In the genomic region with DNA sequence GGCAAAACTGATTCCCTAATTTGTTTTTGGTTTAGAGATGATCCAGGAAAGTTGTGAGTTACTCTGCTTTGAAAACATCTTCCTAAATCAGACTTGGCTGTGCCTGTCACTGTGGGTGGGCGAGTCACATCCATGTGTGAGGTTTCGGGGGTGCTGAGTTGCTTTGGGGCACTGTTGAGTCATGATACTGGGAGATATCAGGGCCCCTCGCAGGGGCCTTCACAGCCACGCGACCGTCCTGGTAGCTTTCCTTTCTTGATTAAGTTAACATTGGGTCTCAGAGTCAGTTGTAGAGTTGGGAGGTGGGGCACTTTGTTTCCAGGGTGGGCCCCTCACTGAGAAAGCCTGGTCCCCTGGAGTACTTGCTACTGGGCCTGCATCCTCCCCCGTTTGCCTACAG, we compare ENCODE assay signal across 9 cellular contexts. TPM values are rescaled to one million over a fixed set of nuclear protein-coding genes. Genes with fewer than 3 reads are reported as not detected.
A peak's percentile ranks its signal among the peaks of the same experiment; 100 is the strongest.
DNase-seq lines count a peak whose midpoint lies in the region; ATAC-seq and TF ChIP-seq lines count a peak whose summit lies in the region.
"Had no signal": no experiment of that assay in that cellular context is flagged by ENCODE, and none has a peak within 500 bp of the region (broad histone marks: within the 10 kb centered on the region; RNA-seq: fewer than 3 reads in every experiment).

No MANE protein-coding gene starts in this region.

- peaks cover 0 to 64% of the 10 kb centered on the region in 2 donors for H3K36me3 Mint-ChIP-seq in activated naive CD4-positive, alpha-beta T cell treated with anti-CD3 and anti-CD28 coated beads, Interleukin-2, amount 50 U/mL, for 72 hours

- POLR2A ChIA-PET in AG04450 (lab: Yijun Ruan, JAX): no interaction called here

- DNase-seq in AG04450 (ENCODE audit: low read depth, low spot score) (no peak), OCI-M1 (lab: John Stamatoyannopoulos, UW) (peak; percentile 51), HuH-7.5 (ENCODE audit: low spot score) (no peak), NCI-H2227 (lab: John Stamatoyannopoulos, UW; ENCODE audit: unreplicated experiment) (no peak), NCI-H1417 treated with DMSO at 0.1 percent for 48 hours (lab: John Stamatoyannopoulos, UW) (no peak), GF-D8 (lab: John Stamatoyannopoulos, UW) (no peak)
- DNase-seq in activated naive CD4-positive, alpha-beta T cell treated with anti-CD3 and anti-CD28 coated beads, Interleukin-2, amount 50 U/mL, for 72 hours (ENCODE audit: low spot score in 2 of 2): peak in 1 of 2 donors; percentile 64
- DNase-seq in stimulated activated CD4-positive, alpha-beta T cell treated with anti-CD3 and anti-CD28 coated beads, Interleukin-12 subunit alpha, Interleukin-12 subunit beta, amount 100 ng/mL, for 4 hours: peak; percentile 46

- CTCF ChIA-PET in AG04450 (lab: Charles Lee): interaction anchor here (1.2 to 1.6 kb wide), 4 partner anchors 8 to 27 kb away, joined by 3 to 6 read pairs (median 4); no protein-coding TSS in a partner anchor

- H3K27me3 ChIP-seq in AG04450 (ENCODE audit: control insufficient read depth, insufficient read depth, low read length): no peaks in the 10 kb centered on the region
- H3K27me3 ChIP-seq: BLaER1 had no signal

- H3K27ac ChIP-seq in AG04450 (ENCODE audit: low read depth, low read length): peak overlapping the region; percentile 47
- H3K27ac ChIP-seq: BLaER1 had no signal

- peaks cover 0 to 9% of the 10 kb centered on the region in 2 donors for H3K9me3 Mint-ChIP-seq in activated naive CD4-positive, alpha-beta T cell treated with anti-CD3 and anti-CD28 coated beads, Interleukin-2, amount 50 U/mL, for 72 hours

- no peaks in the 10 kb centered on the region; the same call in 1 of the 2 replicates for H3K9me3 ChIP-seq in AG04450 (ENCODE audit: control insufficient read depth, insufficient read depth, low read length)
- H3K9me3 ChIP-seq: BLaER1 had no signal

- H3K27ac Mint-ChIP-seq in activated naive CD4-positive, alpha-beta T cell treated with anti-CD3 and anti-CD28 coated beads, Interleukin-2, amount 50 U/mL, for 72 hours: peak overlapping the region; percentile 73 to 90

- TF ChIP-seq CTCF in AG04450 (IDR thresholded peaks at IDR 0.05; ENCODE audit: low read depth, low read length): no peak

- peak; percentile 85 to 87 for ATAC-seq in activated naive CD4-positive, alpha-beta T cell treated with anti-CD3 and anti-CD28 coated beads, Interleukin-2, amount 50 U/mL, for 72 hours

- H3K4me3 ChIP-seq in AG04450 (ENCODE audit: low read depth, low read length): no peak overlapping the region
- H3K4me3 ChIP-seq: BLaER1 had no signal

RNA-seq across cellular contexts. Expression of gene LGALS9, which starts 58.3 kb away (rescaled TPM):
- polyA plus RNA-seq in AG04450 (2011; rRNA removed): 3.0 and 3.5 TPM in 2 replicates
- 5.2 and 6.4 TPM in 2 replicates for polyA minus RNA-seq in AG04450 (2011; rRNA and poly(A)+ RNA removed)
- 10 to 100 TPM; 22.2 to 71.5 TPM for total RNA-seq in activated naive CD4-positive, alpha-beta T cell treated with anti-CD3 and anti-CD28 coated beads, Interleukin-2, amount 50 U/mL, for 72 hours

Comparison
In these comparisons a context has a peak if more than half of its experiments do, and no peak if none do; other contexts are left out.
1. DNase-seq: peak in OCI-M1 (single experiment) and stimulated activated CD4-positive, alpha-beta T cell treated with anti-CD3 and anti-CD28 coated beads, Interleukin-12 subunit alpha, Interleukin-12 subunit beta, amount 100 ng/mL, for 4 hours (single experiment); none in AG04450 (single experiment), HuH-7.5 (single experiment), NCI-H2227 (single experiment), NCI-H1417 treated with DMSO at 0.1 percent for 48 hours (single experiment) and GF-D8 (single experiment).